Comparison of ENCODE assay signal across 38 cellular contexts in the genomic region with DNA sequence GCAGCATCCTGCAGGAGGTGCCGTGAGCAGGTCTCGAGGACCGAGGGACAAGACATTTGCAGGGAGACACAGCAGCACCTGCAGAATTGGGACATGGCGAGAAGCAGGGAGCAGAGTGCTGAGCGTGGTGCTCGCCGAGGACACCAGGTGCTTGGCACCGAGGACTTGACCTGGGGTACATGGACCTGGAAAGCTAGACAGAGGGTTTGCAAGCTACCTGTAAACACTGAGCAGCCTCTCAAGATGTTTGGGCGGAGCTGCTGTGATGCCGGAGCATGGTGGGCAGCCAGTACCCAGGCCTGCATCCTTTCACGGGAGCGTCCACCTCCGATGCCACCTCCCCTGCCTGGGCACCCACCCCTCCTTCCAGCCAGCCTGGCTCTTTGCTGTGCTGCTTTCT.
"Had no signal": no experiment of that assay in that cellular context is flagged by ENCODE, and none has a peak within 500 bp of the region (broad histone marks: within the 10 kb centered on the region; RNA-seq: fewer than 3 reads in every experiment).

No MANE protein-coding gene starts in this region.

- H3K9me3 Mint-ChIP-seq: activated naive CD4-positive, alpha-beta T cell treated with anti-CD3 and anti-CD28 coated beads, Interleukin-2, amount 50 U/mL, for 24 hours; activated naive CD8-positive, alpha-beta T cell treated with anti-CD3 and anti-CD28 coated beads for 36 hours; activated T-cell treated with anti-CD3 and anti-CD28 coated beads, Interleukin-2, amount 50 U/mL, for 24 hours; activated T-helper 1 cell treated with anti-CD3 and anti-CD28 coated beads, Interleukin-12 subunit alpha, Interleukin-12 subunit beta, Interleukin-2, Interleukin-4 antibody, amounts not matched to agents 30 ng/mL and 10 ng/mL and 1 ng/mL, durations not matched to agents 14 hours and 24 hours and 36 hours; activated T-helper 2 cell treated with anti-CD3 and anti-CD28 coated beads, Interferon-gamma antibody, Interleukin-2, Interleukin-4, amounts not matched to agents 10 μg/mL and 5 μg/mL and 100 μg/mL, durations not matched to agents 14 hours and 24 hours and 36 hours had no signal

- H3K4me1 Mint-ChIP-seq: activated naive CD4-positive, alpha-beta T cell treated with anti-CD3 and anti-CD28 coated beads, Interleukin-2, amount 10 ng/mL, durations not matched to agents 7 days and 5 days; activated naive CD4-positive, alpha-beta T cell treated with anti-CD3 and anti-CD28 coated beads, Interleukin-2, amount 50 U/mL, for 24 hours; activated naive CD8-positive, alpha-beta T cell treated with anti-CD3 and anti-CD28 coated beads for 36 hours; activated naive CD8-positive, alpha-beta T cell treated with anti-CD3 and anti-CD28 coated beads, Interleukin-2, amount 50 U/mL, for 24 hours; activated T-helper 17 cell treated with anti-CD3 and anti-CD28 coated beads, Interleukin-2, amount 50 U/mL, for 72 hours; central memory CD8-positive, alpha-beta T cell had no signal

- H3K27me3 ChIP-seq: adrenal gland, ascending aorta, body of pancreas, brain microvascular endothelial cell, cardiac muscle cell had no signal

- H3K36me3 Mint-ChIP-seq: activated naive CD4-positive, alpha-beta T cell treated with anti-CD3 and anti-CD28 coated beads, Interleukin-2, amount 10 ng/mL, durations not matched to agents 7 days and 5 days; activated naive CD4-positive, alpha-beta T cell treated with anti-CD3 and anti-CD28 coated beads, Interleukin-2, amount 50 U/mL, for 24 hours; activated naive CD8-positive, alpha-beta T cell; activated naive CD8-positive, alpha-beta T cell treated with anti-CD3 and anti-CD28 coated beads for 36 hours; activated naive CD8-positive, alpha-beta T cell treated with anti-CD3 and anti-CD28 coated beads, Interleukin-2, amount 10 ng/mL, durations not matched to agents 7 days and 5 days; brain had no signal

- H3K36me3 ChIP-seq: adrenal gland, ascending aorta, brain microvascular endothelial cell, breast epithelium, cardiac muscle cell had no signal

- H3K9me3 ChIP-seq: adrenal gland, ascending aorta, body of pancreas had no signal

- H3K4me3 ChIP-seq: adrenal gland, ascending aorta, body of pancreas, breast epithelium, cardiac muscle cell had no signal

- H3K27me3 Mint-ChIP-seq: activated naive CD4-positive, alpha-beta T cell treated with anti-CD3 and anti-CD28 coated beads, Interleukin-2, amount 50 U/mL, for 24 hours; activated naive CD8-positive, alpha-beta T cell treated with anti-CD3 and anti-CD28 coated beads, Interleukin-2, amount 10 ng/mL, durations not matched to agents 7 days and 5 days; activated T-helper 17 cell treated with anti-CD3 and anti-CD28 coated beads, Interleukin-2, amount 50 U/mL, for 72 hours had no signal

- H3K4me1 ChIP-seq: adrenal gland, ascending aorta, body of pancreas, breast epithelium had no signal

- H3K4me3 Mint-ChIP-seq: activated naive CD4-positive, alpha-beta T cell treated with anti-CD3 and anti-CD28 coated beads for 36 hours; activated naive CD4-positive, alpha-beta T cell treated with anti-CD3 and anti-CD28 coated beads, Interleukin-2, amount 10 ng/mL, durations not matched to agents 7 days and 5 days; activated naive CD4-positive, alpha-beta T cell treated with anti-CD3 and anti-CD28 coated beads, Interleukin-2, amount 50 U/mL, for 24 hours; activated naive CD8-positive, alpha-beta T cell; activated naive CD8-positive, alpha-beta T cell treated with anti-CD3 and anti-CD28 coated beads for 36 hours; activated naive CD8-positive, alpha-beta T cell treated with anti-CD3 and anti-CD28 coated beads, Interleukin-2, amount 10 ng/mL, durations not matched to agents 7 days and 5 days; activated naive CD8-positive, alpha-beta T cell treated with anti-CD3 and anti-CD28 coated beads, Interleukin-2, amount 50 U/mL, for 24 hours; activated T-cell treated with anti-CD3 and anti-CD28 coated beads, Interleukin-2, amount 50 U/mL, for 24 hours; activated T-cell treated with anti-CD3 and anti-CD28 coated beads, Interleukin-2, amount 50 U/mL, for 4 hours; activated T-cell treated with anti-CD3 and anti-CD28 coated beads, Interleukin-2, amount 50 U/mL, for 72 hours; activated T-helper 1 cell treated with anti-CD3 and anti-CD28 coated beads, Interleukin-12 subunit alpha, Interleukin-12 subunit beta, Interleukin-2, Interleukin-4 antibody, amounts not matched to agents 30 ng/mL and 10 ng/mL and 1 ng/mL, durations not matched to agents 14 hours and 24 hours and 36 hours; activated T-helper 17 cell treated with anti-CD3 and anti-CD28 coated beads, Interleukin-2, amount 50 U/mL, for 72 hours; brain; central memory CD8-positive, alpha-beta T cell had no signal

- DNase-seq: activated effector memory CD4-positive, alpha-beta T cell treated with anti-CD3 and anti-CD28 coated beads, Interleukin-2, amount 50 U/mL, for 16 hours; activated effector memory CD4-positive, alpha-beta T cell treated with Interleukin-2 at 50 U/mL for 16 hours; activated gamma-delta T cell; activated gamma-delta T cell treated with Interleukin-2 at 50 U/mL for 16 hours; activated naive CD4-positive, alpha-beta T cell; activated naive CD4-positive, alpha-beta T cell treated with anti-CD3 and anti-CD28 coated beads for 36 hours; activated naive CD4-positive, alpha-beta T cell treated with anti-CD3 and anti-CD28 coated beads, Interleukin-2, amount 10 ng/mL, durations not matched to agents 7 days and 5 days; activated naive CD4-positive, alpha-beta T cell treated with anti-CD3 and anti-CD28 coated beads, Interleukin-2, amount 50 U/mL, for 16 hours; activated naive CD4-positive, alpha-beta T cell treated with Interleukin-2 at 50 U/mL for 16 hours; activated naive CD8-positive, alpha-beta T cell treated with anti-CD3 and anti-CD28 coated beads for 36 hours; activated naive CD8-positive, alpha-beta T cell treated with anti-CD3 and anti-CD28 coated beads, Interleukin-2, amount 10 ng/mL, durations not matched to agents 7 days and 5 days; activated naive CD8-positive, alpha-beta T cell treated with anti-CD3 and anti-CD28 coated beads, Interleukin-2, amount 50 U/mL, for 24 hours; activated T-cell treated with anti-CD3 and anti-CD28 coated beads, Interleukin-2, amount 50 U/mL, for 1 hour; activated T-cell treated with anti-CD3 and anti-CD28 coated beads, Interleukin-2, amount 50 U/mL, for 24 hours; activated T-cell treated with anti-CD3 and anti-CD28 coated beads, Interleukin-2, amount 50 U/mL, for 4 hours; activated T-cell treated with anti-CD3 and anti-CD28 coated beads, Interleukin-2, amount 50 U/mL, for 48 hours; activated T-cell treated with anti-CD3 and anti-CD28 coated beads, Interleukin-2, amount 50 U/mL, for 72 hours; adrenal gland; amniotic stem cell; amygdala; anterior cingulate cortex; aorta; body of pancreas; brain microvascular endothelial cell; caudate nucleus; central memory CD4-positive, alpha-beta T cell; cerebellar nuclear complex had no signal

- H3K27ac ChIP-seq: adrenal gland, ascending aorta, body of pancreas, brain microvascular endothelial cell, breast epithelium, cardiac muscle cell had no signal

- H3K27ac Mint-ChIP-seq: activated naive CD4-positive, alpha-beta T cell treated with anti-CD3 and anti-CD28 coated beads for 36 hours; activated naive CD4-positive, alpha-beta T cell treated with anti-CD3 and anti-CD28 coated beads, Interleukin-2, amount 10 ng/mL, durations not matched to agents 7 days and 5 days; activated naive CD4-positive, alpha-beta T cell treated with anti-CD3 and anti-CD28 coated beads, Interleukin-2, amount 50 U/mL, for 24 hours; activated naive CD4-positive, alpha-beta T cell treated with anti-CD3 and anti-CD28 coated beads, Interleukin-2, amount 50 U/mL, for 72 hours; activated naive CD8-positive, alpha-beta T cell; activated naive CD8-positive, alpha-beta T cell treated with anti-CD3 and anti-CD28 coated beads for 36 hours; activated naive CD8-positive, alpha-beta T cell treated with anti-CD3 and anti-CD28 coated beads, Interleukin-2, amount 10 ng/mL, durations not matched to agents 7 days and 5 days; activated naive CD8-positive, alpha-beta T cell treated with anti-CD3 and anti-CD28 coated beads, Interleukin-2, amount 50 U/mL, for 24 hours; activated T-cell treated with anti-CD3 and anti-CD28 coated beads, Interleukin-2, amount 50 U/mL, for 24 hours; activated T-cell treated with anti-CD3 and anti-CD28 coated beads, Interleukin-2, amount 50 U/mL, for 72 hours; activated T-helper 1 cell treated with anti-CD3 and anti-CD28 coated beads, Interleukin-12 subunit alpha, Interleukin-12 subunit beta, Interleukin-2, Interleukin-4 antibody, amounts not matched to agents 30 ng/mL and 10 ng/mL and 1 ng/mL, durations not matched to agents 14 hours and 24 hours and 36 hours; activated T-helper 17 cell treated with anti-CD3 and anti-CD28 coated beads, Interleukin-2, amount 50 U/mL, for 72 hours; activated T-helper 2 cell treated with anti-CD3 and anti-CD28 coated beads, Interferon-gamma antibody, Interleukin-2, Interleukin-4, amounts not matched to agents 10 μg/mL and 5 μg/mL and 100 μg/mL, durations not matched to agents 14 hours and 24 hours and 36 hours; brain had no signal
